In genomic region chr5:179680014-179680779, GRCh38 we compare ENCODE assay signal across 17 cellular contexts. TPM values are rescaled to one million over a fixed set of nuclear protein-coding genes. Genes with fewer than 3 reads are reported as not detected.
A peak's percentile ranks its signal among the peaks of the same experiment; 100 is the strongest.
DNase-seq lines count a peak whose midpoint lies in the region; ATAC-seq lines count a peak whose summit lies in the region.
"Had no signal": no experiment of that assay in that cellular context is flagged by ENCODE, and none has a peak within 500 bp of the region (broad histone marks: within the 10 kb centered on the region; RNA-seq: fewer than 3 reads in every experiment).

No MANE protein-coding gene starts in this region.

- H3K4me1 Mint-ChIP-seq in CD8-positive, alpha-beta memory T cell: peaks cover 25 to 44% (median 31%) of the 10 kb centered on the region in 3 donors
- H3K4me1 Mint-ChIP-seq in activated T-helper 2 cell treated with anti-CD3 and anti-CD28 coated beads, Interferon-gamma antibody, Interleukin-2, Interleukin-4, amounts not matched to agents 10 μg/mL and 5 μg/mL and 100 μg/mL, durations not matched to agents 14 hours and 24 hours and 36 hours (ENCODE audit: low read depth): peaks cover 27% of the 10 kb centered on the region
- peaks cover 15 to 39% (median 30%) of the 10 kb centered on the region in 7 donors for H3K4me1 Mint-ChIP-seq in naive thymus-derived CD4-positive, alpha-beta T cell

- no peak for ATAC-seq in naive thymus-derived CD4-positive, alpha-beta T cell
- ATAC-seq in HG02938 (IDR thresholded peaks at IDR 0.05; ENCODE audit: unreplicated experiment): no peak

- H3K4me3 ChIP-seq in CD8-positive, alpha-beta memory T cell (ENCODE audit: low read length): no peak overlapping the region
- no peak overlapping the region for H3K4me3 ChIP-seq in naive thymus-derived CD4-positive, alpha-beta T cell (ENCODE audit: low read length)

- H3K27me3 ChIP-seq in CD8-positive, alpha-beta memory T cell (ENCODE audit: insufficient read depth, low read length, poor library complexity, severe bottlenecking): no peaks in the 10 kb centered on the region
- H3K27me3 ChIP-seq in naive thymus-derived CD4-positive, alpha-beta T cell (ENCODE audit: control insufficient read depth in 2 of 2, insufficient read depth in 2 of 2, low read length in 2 of 2): no peaks in the 10 kb centered on the region
- H3K27me3 ChIP-seq: upper lobe of left lung had no signal

- intact Hi-C loops in activated T-helper 2 cell treated with anti-CD3 and anti-CD28 coated beads, Interferon-gamma antibody, Interleukin-2, Interleukin-4, amounts not matched to agents 10 μg/mL and 5 μg/mL and 100 μg/mL, durations not matched to agents 14 hours and 24 hours and 36 hours (cut with micrococcal nuclease): no loop called here
- intact Hi-C loops in naive thymus-derived CD4-positive, alpha-beta T cell (cut with micrococcal nuclease): no loop called here

- POLR2A ChIA-PET in CD8-positive, alpha-beta memory T cell (lab: Charles Lee): interaction anchor here (2.2 to 3.2 kb wide), 2 partner anchors 17 to 52 kb away, joined by 10 to 16 read pairs; partner anchors contain the start of genes CANX and MAML1
- POLR2A ChIA-PET in naive thymus-derived CD4-positive, alpha-beta T cell (lab: Charles Lee): interaction anchor here (1.2 to 2.6 kb wide), 6 partner anchors 16 to 122 kb away, joined by 5 to 31 read pairs (median 11); partner anchors contain the start of genes HNRNPH1 and MAML1

- DNase-seq in CD8-positive, alpha-beta memory T cell: peak in 1 of 5 donors; percentile 10
- DNase-seq in HT-29 (ENCODE audit: low spot score): peak; percentile 43
- no peak for DNase-seq in activated T-helper 2 cell treated with anti-CD3 and anti-CD28 coated beads, Interferon-gamma antibody, Interleukin-2, Interleukin-4, amounts not matched to agents 10 μg/mL and 5 μg/mL and 100 μg/mL, durations not matched to agents 14 hours and 24 hours and 36 hours (ENCODE audit: low spot score)
- no peak for DNase-seq in naive thymus-derived CD4-positive, alpha-beta T cell
- no peak for DNase-seq in GM03348 (ENCODE audit: low spot score)
- DNase-seq in superior temporal gyrus (ENCODE audit: extremely low spot score): no peak
- DNase-seq in C1 segment of cervical spinal cord (lab: John Stamatoyannopoulos, UW): no peak
- DNase-seq: amniotic stem cell, NCI-H1436 treated with DMSO at 0.1 percent for 48 hours, NCI-H526 treated with DMSO at 0.1 percent for 48 hours, SIG-M5, upper lobe of left lung had no signal

- H3K27me3 Mint-ChIP-seq in CD8-positive, alpha-beta memory T cell: no peaks in the 10 kb centered on the region
- H3K27me3 Mint-ChIP-seq in activated T-helper 2 cell treated with anti-CD3 and anti-CD28 coated beads, Interferon-gamma antibody, Interleukin-2, Interleukin-4, amounts not matched to agents 10 μg/mL and 5 μg/mL and 100 μg/mL, durations not matched to agents 14 hours and 24 hours and 36 hours (ENCODE audit: low read depth): no peaks in the 10 kb centered on the region
- H3K27me3 Mint-ChIP-seq in naive thymus-derived CD4-positive, alpha-beta T cell: peaks cover 0 to 5% (median 0%) of the 10 kb centered on the region in 5 donors

- CTCF ChIA-PET in CD8-positive, alpha-beta memory T cell (lab: Charles Lee): interaction anchor here (1.1 to 2.8 kb wide), 4 partner anchors 11 to 83 kb away, joined by 4 to 15 read pairs (median 7); no protein-coding TSS in a partner anchor
- CTCF ChIA-PET in naive thymus-derived CD4-positive, alpha-beta T cell (lab: Charles Lee): interaction anchor here (0.6 to 1.3 kb wide), 5 partner anchors 15 to 117 kb away, joined by 3 to 4 read pairs (median 3); partner anchors contain the start of gene HNRNPH1

- H3K36me3 Mint-ChIP-seq in CD8-positive, alpha-beta memory T cell: peaks cover 0 to 12% (median 0%) of the 10 kb centered on the region in 3 donors
- H3K36me3 Mint-ChIP-seq in activated T-helper 2 cell treated with anti-CD3 and anti-CD28 coated beads, Interferon-gamma antibody, Interleukin-2, Interleukin-4, amounts not matched to agents 10 μg/mL and 5 μg/mL and 100 μg/mL, durations not matched to agents 14 hours and 24 hours and 36 hours (ENCODE audit: low read depth): peaks cover 40% of the 10 kb centered on the region
- peaks cover 0 to 19% (median 0%) of the 10 kb centered on the region in 5 donors for H3K36me3 Mint-ChIP-seq in naive thymus-derived CD4-positive, alpha-beta T cell

- H3K27ac ChIP-seq in CD8-positive, alpha-beta memory T cell (ENCODE audit: low read depth, low read length): no peak overlapping the region
- H3K27ac ChIP-seq in naive thymus-derived CD4-positive, alpha-beta T cell (ENCODE audit: low read depth, low read length): no peak overlapping the region

- no peaks in the 10 kb centered on the region for H3K9me3 Mint-ChIP-seq in CD8-positive, alpha-beta memory T cell
- H3K9me3 Mint-ChIP-seq in activated T-helper 2 cell treated with anti-CD3 and anti-CD28 coated beads, Interferon-gamma antibody, Interleukin-2, Interleukin-4, amounts not matched to agents 10 μg/mL and 5 μg/mL and 100 μg/mL, durations not matched to agents 14 hours and 24 hours and 36 hours: no peaks in the 10 kb centered on the region
- peaks cover 0 to 1% (median 0%) of the 10 kb centered on the region in 11 donors for H3K9me3 Mint-ChIP-seq in naive thymus-derived CD4-positive, alpha-beta T cell

- no peaks in the 10 kb centered on the region for H3K36me3 ChIP-seq in CD8-positive, alpha-beta memory T cell (ENCODE audit: insufficient read depth, low read length)
- no peaks in the 10 kb centered on the region for H3K36me3 ChIP-seq in naive thymus-derived CD4-positive, alpha-beta T cell (ENCODE audit: control insufficient read depth in 2 of 3, insufficient read depth in 3 of 3, low read length in 3 of 3)
- H3K36me3 ChIP-seq: upper lobe of left lung had no signal

- peak overlapping the region; percentile 57 to 83 (median 68) for H3K4me3 Mint-ChIP-seq in CD8-positive, alpha-beta memory T cell
- H3K4me3 Mint-ChIP-seq in activated T-helper 2 cell treated with anti-CD3 and anti-CD28 coated beads, Interferon-gamma antibody, Interleukin-2, Interleukin-4, amounts not matched to agents 10 μg/mL and 5 μg/mL and 100 μg/mL, durations not matched to agents 14 hours and 24 hours and 36 hours (ENCODE audit: low read depth): peak overlapping the region; percentile 62
- peak overlapping the region; percentile 46 to 99 (median 72) for H3K4me3 Mint-ChIP-seq in naive thymus-derived CD4-positive, alpha-beta T cell

- peak overlapping the region in 7 of 8 donors; percentile 29 to 95 (median 87) for H3K27ac Mint-ChIP-seq in CD8-positive, alpha-beta memory T cell
- H3K27ac Mint-ChIP-seq in activated T-helper 2 cell treated with anti-CD3 and anti-CD28 coated beads, Interferon-gamma antibody, Interleukin-2, Interleukin-4, amounts not matched to agents 10 μg/mL and 5 μg/mL and 100 μg/mL, durations not matched to agents 14 hours and 24 hours and 36 hours: peak overlapping the region; percentile 35
- peak overlapping the region; percentile 30 to 89 (median 67) for H3K27ac Mint-ChIP-seq in naive thymus-derived CD4-positive, alpha-beta T cell

- peaks cover 14% of the 10 kb centered on the region for H3K4me1 ChIP-seq in CD8-positive, alpha-beta memory T cell (ENCODE audit: insufficient read depth, low read length)
- peaks cover 4 to 5% of the 10 kb centered on the region in 2 donors for H3K4me1 ChIP-seq in naive thymus-derived CD4-positive, alpha-beta T cell (ENCODE audit: control insufficient read depth in 2 of 2, insufficient read depth in 2 of 2, low read length in 2 of 2)

- H3K9me3 ChIP-seq in CD8-positive, alpha-beta memory T cell (ENCODE audit: low read length): no peaks in the 10 kb centered on the region
- H3K9me3 ChIP-seq in naive thymus-derived CD4-positive, alpha-beta T cell (ENCODE audit: control insufficient read depth in 2 of 3, low read length in 3 of 3): no peaks in the 10 kb centered on the region
- H3K9me3 ChIP-seq: upper lobe of left lung had no signal

RNA-seq across cellular contexts. Expression of gene CBY3, which starts 0.6 kb away (rescaled TPM):
- under 1 TPM; 0.57 to 0.91 TPM for total RNA-seq in CD8-positive, alpha-beta memory T cell
- polyA plus RNA-seq in CD8-positive, alpha-beta memory T cell: not detected
- total RNA-seq in HT-29 (2014; rRNA removed; shearing (Covaris generic)): not detected in 2 replicates
- total RNA-seq in activated T-helper 2 cell treated with anti-CD3 and anti-CD28 coated beads, Interferon-gamma antibody, Interleukin-2, Interleukin-4, amounts not matched to agents 10 μg/mL and 5 μg/mL and 100 μg/mL, durations not matched to agents 14 hours and 24 hours and 36 hours: 0.39 and 0.51 TPM in 2 replicates
- under 1 TPM in 3 of 5 experiments, not detected in 2; 0.29 to 0.84 (median 0.62) TPM for total RNA-seq in naive thymus-derived CD4-positive, alpha-beta T cell
- polyA plus RNA-seq in naive thymus-derived CD4-positive, alpha-beta T cell: 1 to 10 TPM in 1 of 2 donors, not detected in 1; 1.4 TPM
- total RNA-seq: dermis microvascular lymphatic vessel endothelial cell, fibroblast of villous mesenchyme, H4, smooth muscle cell had no signal
- polyA plus RNA-seq: smooth muscle cell had no signal

RNA-seq across cellular contexts. Expression of gene CANX, which starts 18.6 kb away (rescaled TPM):
- total RNA-seq in CD8-positive, alpha-beta memory T cell: 100 to 1,000 TPM; 694 to 710 TPM
- polyA plus RNA-seq in CD8-positive, alpha-beta memory T cell: 283 TPM
- 239 and 260 TPM in 2 replicates for total RNA-seq in HT-29 (2014; rRNA removed; shearing (Covaris generic))
- total RNA-seq in activated T-helper 2 cell treated with anti-CD3 and anti-CD28 coated beads, Interferon-gamma antibody, Interleukin-2, Interleukin-4, amounts not matched to agents 10 μg/mL and 5 μg/mL and 100 μg/mL, durations not matched to agents 14 hours and 24 hours and 36 hours: 603 and 609 TPM in 2 replicates
- 100 to 1,000 TPM; 184 to 499 (median 337) TPM for total RNA-seq in naive thymus-derived CD4-positive, alpha-beta T cell
- 100 to 1,000 TPM; 175 to 188 TPM for polyA plus RNA-seq in naive thymus-derived CD4-positive, alpha-beta T cell

RNA-seq across cellular contexts. Expression of gene MAML1, which starts 52.4 kb away (rescaled TPM):
- total RNA-seq in CD8-positive, alpha-beta memory T cell: 10 to 100 TPM; 30.4 to 30.9 TPM
- polyA plus RNA-seq in CD8-positive, alpha-beta memory T cell: 9.1 TPM
- 15.4 and 30.0 TPM in 2 replicates for total RNA-seq in HT-29 (2014; rRNA removed; shearing (Covaris generic))
- total RNA-seq in activated T-helper 2 cell treated with anti-CD3 and anti-CD28 coated beads, Interferon-gamma antibody, Interleukin-2, Interleukin-4, amounts not matched to agents 10 μg/mL and 5 μg/mL and 100 μg/mL, durations not matched to agents 14 hours and 24 hours and 36 hours: 38.1 and 38.3 TPM in 2 replicates
- 10 to 100 TPM; 26.4 to 51.2 (median 35.5) TPM for total RNA-seq in naive thymus-derived CD4-positive, alpha-beta T cell
- 10 to 100 TPM in 1 of 2 donors, 1 to 10 TPM in 1; 3.5 to 12.3 TPM for polyA plus RNA-seq in naive thymus-derived CD4-positive, alpha-beta T cell

RNA-seq across cellular contexts. Expression of gene HNRNPH1, which starts 56.7 kb away (rescaled TPM):
- 100 to 1,000 TPM; 929 to 961 TPM for total RNA-seq in CD8-positive, alpha-beta memory T cell
- polyA plus RNA-seq in CD8-positive, alpha-beta memory T cell: 103 TPM
- total RNA-seq in HT-29 (2014; rRNA removed; shearing (Covaris generic)): 436 and 484 TPM in 2 replicates
- total RNA-seq in activated T-helper 2 cell treated with anti-CD3 and anti-CD28 coated beads, Interferon-gamma antibody, Interleukin-2, Interleukin-4, amounts not matched to agents 10 μg/mL and 5 μg/mL and 100 μg/mL, durations not matched to agents 14 hours and 24 hours and 36 hours: 1,015 and 1,039 TPM in 2 replicates
- 1,000 to 10,000 TPM; 1,010 to 2,239 (median 1,692) TPM for total RNA-seq in naive thymus-derived CD4-positive, alpha-beta T cell
- 100 to 1,000 TPM; 120 to 141 TPM for polyA plus RNA-seq in naive thymus-derived CD4-positive, alpha-beta T cell

Comparison
In these comparisons a context has a peak if more than half of its experiments do, and no peak if none do; other contexts are left out.
1. H3K27ac Mint-ChIP-seq: peak in every context shown above with its lines; median percentile 87 in CD8-positive, alpha-beta memory T cell; 67 in naive thymus-derived CD4-positive, alpha-beta T cell; 35 in activated T-helper 2 cell treated with anti-CD3 and anti-CD28 coated beads, Interferon-gamma antibody, Interleukin-2, Interleukin-4, amounts not matched to agents 10 μg/mL and 5 μg/mL and 100 μg/mL, durations not matched to agents 14 hours and 24 hours and 36 hours.